ENCODE assay signal across 14 cellular contexts in the genomic region with DNA sequence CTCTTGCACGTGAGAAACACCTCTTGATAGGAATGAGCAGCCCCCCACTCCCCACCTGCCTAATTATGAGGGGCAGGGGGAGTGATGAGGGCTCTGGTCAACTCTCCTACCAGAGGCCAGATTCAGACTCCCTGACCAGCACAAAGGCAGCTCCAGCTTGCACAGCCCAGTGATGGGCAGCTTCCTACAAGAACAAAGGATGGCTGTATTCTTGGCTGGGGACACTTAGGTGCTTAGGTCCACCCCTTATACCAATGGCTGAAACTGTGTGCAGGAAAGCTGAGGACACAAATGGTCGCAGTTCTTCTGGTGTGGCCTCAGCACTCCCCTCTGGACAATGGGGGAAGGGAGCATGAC.
DNase-seq lines count a peak whose midpoint lies in the region; ATAC-seq, FAIRE-seq and TF ChIP-seq lines count a peak whose summit lies in the region.
"Had no signal": no experiment of that assay in that cellular context is flagged by ENCODE, and none has a peak within 500 bp of the region (broad histone marks: within the 10 kb centered on the region; RNA-seq: fewer than 3 reads in every experiment).

No MANE protein-coding gene starts in this region.

- 0 out of 2 replicates have a peak, but pooled peaks cover 2% of the 10 kb centered on the region for H3K27me3 Mint-ChIP-seq in HFFc6 (ENCODE audit: insufficient read depth)
- no peaks in the 10 kb centered on the region for H3K27me3 Mint-ChIP-seq in stimulated activated memory B cell treated with anti-CD40 and anti-IgM and Interleukin-4, amounts not matched to agents 10 μg/mL and 1 μg/mL and 100 μg/mL, for 72 hours
- H3K27me3 Mint-ChIP-seq: activated naive CD4-positive, alpha-beta T cell treated with anti-CD3 and anti-CD28 coated beads, Interleukin-2, amount 50 U/mL, for 24 hours had no signal

- no peak for ATAC-seq in stimulated activated memory B cell treated with anti-CD40 and anti-IgM and Interleukin-4, amounts not matched to agents 10 μg/mL and 1 μg/mL and 100 μg/mL, for 72 hours
- ATAC-seq in stimulated activated effector memory CD8-positive, alpha-beta T cell treated with anti-CD3 and anti-CD28 coated beads, Interleukin-12 subunit alpha, Interleukin-12 subunit beta, amount 100 ng/mL, for 72 hours, result no peak
- no peak for ATAC-seq in HG03280 (IDR thresholded peaks at IDR 0.05; ENCODE audit: unreplicated experiment)

- H3K18ac ChIP-seq in mesendoderm (ENCODE audit: low read length), result no peak overlapping the region

- H3K27ac Mint-ChIP-seq in HFFc6, result peak overlapping the region; percentile 90
- peak overlapping the region; percentile 49 for H3K27ac Mint-ChIP-seq in stimulated activated memory B cell treated with anti-CD40 and anti-IgM and Interleukin-4, amounts not matched to agents 10 μg/mL and 1 μg/mL and 100 μg/mL, for 72 hours
- no peak overlapping the region for H3K27ac Mint-ChIP-seq in stimulated activated effector memory CD8-positive, alpha-beta T cell treated with anti-CD3 and anti-CD28 coated beads, Interleukin-12 subunit alpha, Interleukin-12 subunit beta, amount 100 ng/mL, for 72 hours
- H3K27ac Mint-ChIP-seq: activated naive CD4-positive, alpha-beta T cell treated with anti-CD3 and anti-CD28 coated beads, Interleukin-2, amount 50 U/mL, for 24 hours had no signal

- no peak overlapping the region for H3K4me3 Mint-ChIP-seq in HFFc6
- H3K4me3 Mint-ChIP-seq in stimulated activated memory B cell treated with anti-CD40 and anti-IgM and Interleukin-4, amounts not matched to agents 10 μg/mL and 1 μg/mL and 100 μg/mL, for 72 hours, result no peak overlapping the region
- H3K4me3 Mint-ChIP-seq in stimulated activated effector memory CD8-positive, alpha-beta T cell treated with anti-CD3 and anti-CD28 coated beads, Interleukin-12 subunit alpha, Interleukin-12 subunit beta, amount 100 ng/mL, for 72 hours, result no peak overlapping the region
- H3K4me3 Mint-ChIP-seq: activated naive CD4-positive, alpha-beta T cell treated with anti-CD3 and anti-CD28 coated beads, Interleukin-2, amount 50 U/mL, for 24 hours had no signal

- no peaks in the 10 kb centered on the region for H3K79me1 ChIP-seq in mesendoderm (ENCODE audit: low read length)

- H3K27ac ChIP-seq in ascending aorta (peak overlapping the region; percentile 66 to 68), mesendoderm (ENCODE audit: low read depth, low read length) (no peak overlapping the region)
- H3K27ac ChIP-seq: C4-2B, testis had no signal

- TF ChIP-seq CTCF in HFFc6 (IDR thresholded peaks at IDR 0.05), result no peak
- TF ChIP-seq CTCF in ascending aorta (IDR thresholded peaks at IDR 0.05), result no peak

- no peaks in the 10 kb centered on the region for H3K36me3 ChIP-seq in ascending aorta
- H3K36me3 ChIP-seq in mesendoderm (ENCODE audit: control insufficient read depth, insufficient read depth, low read length), result no peaks in the 10 kb centered on the region
- H3K36me3 ChIP-seq: MG63 had no signal

- no peak overlapping the region for H3K9ac ChIP-seq in mesendoderm (ENCODE audit: low read length)

- H3K27me3 ChIP-seq in ascending aorta, result no peaks in the 10 kb centered on the region
- no peaks in the 10 kb centered on the region for H3K27me3 ChIP-seq in mesendoderm (ENCODE audit: insufficient read depth, low read length, poor library complexity)
- H3K27me3 ChIP-seq: MG63, testis had no signal

- H3K4me1 ChIP-seq in ascending aorta (peaks cover 0 to 5% of the 10 kb centered on the region in 2 donors), mesendoderm (ENCODE audit: control insufficient read depth, low read depth, low read length) (no peaks in the 10 kb centered on the region)

- DNase-seq in HFFc6 (no peak), ascending aorta (ENCODE audit: low spot score in 2 of 2) (no peak), mesendoderm (no peak), RCC 7860 (ENCODE audit: low spot score) (no peak)
- DNase-seq in stimulated activated effector memory CD8-positive, alpha-beta T cell treated with anti-CD3 and anti-CD28 coated beads, Interleukin-12 subunit alpha, Interleukin-12 subunit beta, amount 100 ng/mL, for 72 hours (ENCODE audit: low spot score in 2 of 2), result no peak
- DNase-seq: DMS79, NCI-H1694 treated with DMSO at 0.1 percent for 48 hours, NCI-H446 treated with DMSO at 0.1 percent for 48 hours, testis had no signal

- no peak overlapping the region for H2BK15ac ChIP-seq in mesendoderm (replicated peaks; ENCODE audit: low read depth)

- no peak overlapping the region for H3K4me2 ChIP-seq in mesendoderm (ENCODE audit: low read length)

- peak overlapping the region; percentile 6 for H3K23ac ChIP-seq in mesendoderm (ENCODE audit: low read length)

- H3K4me1 Mint-ChIP-seq in HFFc6 (ENCODE audit: low read depth), result peaks cover 23% of the 10 kb centered on the region
- H3K4me1 Mint-ChIP-seq in stimulated activated memory B cell treated with anti-CD40 and anti-IgM and Interleukin-4, amounts not matched to agents 10 μg/mL and 1 μg/mL and 100 μg/mL, for 72 hours, result peaks cover 88% of the 10 kb centered on the region
- H3K4me1 Mint-ChIP-seq in stimulated activated effector memory CD8-positive, alpha-beta T cell treated with anti-CD3 and anti-CD28 coated beads, Interleukin-12 subunit alpha, Interleukin-12 subunit beta, amount 100 ng/mL, for 72 hours, result peaks cover 48% of the 10 kb centered on the region

- H3K79me2 ChIP-seq in mesendoderm (ENCODE audit: control insufficient read depth, insufficient read depth, low read length), result no peaks in the 10 kb centered on the region

- intact Hi-C loops in ascending aorta (cut with DNase I), result no loop called here

- H2AK5ac ChIP-seq in mesendoderm (ENCODE audit: low read length), result no peak overlapping the region

- no peak overlapping the region for H3K4ac ChIP-seq in mesendoderm (ENCODE audit: low read depth, low read length)

- no peak overlapping the region for H2BK120ac ChIP-seq in mesendoderm (ENCODE audit: low read depth, low read length)

- no peaks in the 10 kb centered on the region for H3K9me3 Mint-ChIP-seq in HFFc6
- peaks cover 6% of the 10 kb centered on the region for H3K9me3 Mint-ChIP-seq in stimulated activated memory B cell treated with anti-CD40 and anti-IgM and Interleukin-4, amounts not matched to agents 10 μg/mL and 1 μg/mL and 100 μg/mL, for 72 hours
- no peaks in the 10 kb centered on the region for H3K9me3 Mint-ChIP-seq in stimulated activated effector memory CD8-positive, alpha-beta T cell treated with anti-CD3 and anti-CD28 coated beads, Interleukin-12 subunit alpha, Interleukin-12 subunit beta, amount 100 ng/mL, for 72 hours
- H3K9me3 Mint-ChIP-seq: activated naive CD4-positive, alpha-beta T cell treated with anti-CD3 and anti-CD28 coated beads, Interleukin-2, amount 50 U/mL, for 24 hours had no signal

- no CpG with 5 or more reads among the region's 2 CpGs for WGBS in mesendoderm (ENCODE audit: extremely low coverage, insufficient coverage, low lambda C conversion rate)

- H3K4me3 ChIP-seq in ascending aorta (no peak overlapping the region), mesendoderm (ENCODE audit: low read length) (no peak overlapping the region)
- H3K4me3 ChIP-seq: MG63, testis had no signal

- H3K56ac ChIP-seq in mesendoderm (ENCODE audit: low read length), result peak overlapping the region; percentile 60

- no peak overlapping the region for H4K8ac ChIP-seq in mesendoderm (ENCODE audit: low read depth, low read length)

- FAIRE-seq in RCC 7860 (lab: Jason Lieb, UNC), result no peak

- no peak overlapping the region for H2BK5ac ChIP-seq in mesendoderm (ENCODE audit: low read length)

- no peaks in the 10 kb centered on the region for H3K36me3 Mint-ChIP-seq in HFFc6 (ENCODE audit: low read depth)
- H3K36me3 Mint-ChIP-seq in stimulated activated memory B cell treated with anti-CD40 and anti-IgM and Interleukin-4, amounts not matched to agents 10 μg/mL and 1 μg/mL and 100 μg/mL, for 72 hours, result peaks cover 9% of the 10 kb centered on the region
- peaks cover 29% of the 10 kb centered on the region for H3K36me3 Mint-ChIP-seq in stimulated activated effector memory CD8-positive, alpha-beta T cell treated with anti-CD3 and anti-CD28 coated beads, Interleukin-12 subunit alpha, Interleukin-12 subunit beta, amount 100 ng/mL, for 72 hours
- H3K36me3 Mint-ChIP-seq: activated naive CD4-positive, alpha-beta T cell treated with anti-CD3 and anti-CD28 coated beads, Interleukin-2, amount 50 U/mL, for 24 hours had no signal

- no peaks in the 10 kb centered on the region for H3K9me3 ChIP-seq in ascending aorta
- H3K9me3 ChIP-seq: MG63, testis had no signal

- no peak overlapping the region for H4K5ac ChIP-seq in mesendoderm (ENCODE audit: low read length)
